In genomic region chr3:46935989-46936620, GRCh38 we compare ENCODE assay signal across 9 cellular contexts. TPM values are rescaled to one million over a fixed set of nuclear protein-coding genes. Genes with fewer than 3 reads are reported as not detected.
DNase-seq lines count a peak whose midpoint lies in the region; ATAC-seq and TF ChIP-seq lines count a peak whose summit lies in the region.
"Had no signal": no experiment of that assay in that cellular context is flagged by ENCODE, and none has a peak within 500 bp of the region (broad histone marks: within the 10 kb centered on the region; RNA-seq: fewer than 3 reads in every experiment).

No MANE protein-coding gene starts in this region.

- ATAC-seq in GM21360 (IDR thresholded peaks at IDR 0.05; ENCODE audit: unreplicated experiment) = no peak

- H3K36me3 Mint-ChIP-seq in CD14-positive monocyte = peaks cover 39 to 58% of the 10 kb centered on the region in 2 donors
- no peaks in the 10 kb centered on the region for H3K36me3 Mint-ChIP-seq in neural crest cell (ENCODE audit: low read depth)

- H3K27me3 Mint-ChIP-seq in CD14-positive monocyte (ENCODE audit: low read depth in 3 of 3) (no peaks in the 10 kb centered on the region), neural crest cell (ENCODE audit: low read depth) (no peaks in the 10 kb centered on the region)

- H3K9me3 Mint-ChIP-seq in CD14-positive monocyte (no peaks in the 10 kb centered on the region), neural crest cell (no peaks in the 10 kb centered on the region)

- peaks cover 97% of the 10 kb centered on the region for H3K4me1 Mint-ChIP-seq in CD14-positive monocyte
- peaks cover 22% of the 10 kb centered on the region for H3K4me1 Mint-ChIP-seq in neural crest cell

- H3K27ac Mint-ChIP-seq in CD14-positive monocyte (peak overlapping the region; percentile 92 to 97 (median 95)), neural crest cell (ENCODE audit: unreplicated experiment) (peak overlapping the region; percentile 91)

- H3K4me3 Mint-ChIP-seq in CD14-positive monocyte (peak overlapping the region; percentile 61 to 73), neural crest cell (no peak overlapping the region)

- peak overlapping the region; percentile 86 to 98 for H3K27ac ChIP-seq in coronary artery

- DNase-seq in CD14-positive monocyte (ENCODE audit: low spot score) = no peak
- peak; percentile 63 to 91 for DNase-seq in NOMO-1 (lab: John Stamatoyannopoulos, UW; ENCODE audit: unreplicated experiment in 2 of 2)
- DNase-seq in coronary artery (ENCODE audit: low spot score) = no peak
- no peak for DNase-seq in neural crest cell (ENCODE audit: low read depth, low spot score)
- no peak for DNase-seq in globus pallidus (ENCODE audit: low spot score)
- no peak for DNase-seq in activated CD4-positive, alpha-beta T cell treated with anti-CD3 and anti-CD28 coated beads, Interleukin-2, amount 50 U/mL, for 1 hour
- no peak for DNase-seq in activated CD4-positive, alpha-beta T cell treated with anti-CD3 and anti-CD28 coated beads for 1 hour
- DNase-seq: activated naive CD4-positive, alpha-beta T cell treated with Interleukin-2 at 50 U/mL for 16 hours had no signal

- no peak overlapping the region for H3K4me3 ChIP-seq in coronary artery

- intact Hi-C loops in CD14-positive monocyte (cut with micrococcal nuclease) = no loop called here

- TF ChIP-seq CTCF in CD14-positive monocyte (IDR thresholded peaks at IDR 0.05) (no peak), coronary artery (IDR thresholded peaks at IDR 0.05) (no peak), neural crest cell (conservative IDR thresholded peaks at IDR 0.05) (no peak)

RNA-seq across cellular contexts. Expression of gene CCDC12, which starts 40.4 kb away (rescaled TPM):
- polyA plus RNA-seq in CD14-positive monocyte = 10 to 100 TPM; 50.1 to 55.8 TPM
- 53.2 and 54.3 TPM in 2 replicates for total RNA-seq in neural crest cell

RNA-seq across cellular contexts. Expression of gene NBEAL2, which starts 43.4 kb away (rescaled TPM):
- 10 to 100 TPM; 10.4 to 17.3 TPM for polyA plus RNA-seq in CD14-positive monocyte
- total RNA-seq in neural crest cell = 24.6 and 25.2 TPM in 2 replicates

RNA-seq across cellular contexts. Expression of gene PTH1R, which starts 58.6 kb away (rescaled TPM):
- polyA plus RNA-seq in CD14-positive monocyte = not detected
- total RNA-seq in neural crest cell = 0.14 and 0.34 TPM in 2 replicates

Comparison
In these comparisons a context has a peak if more than half of its experiments do, and no peak if none do; other contexts are left out.
1. DNase-seq: peak in NOMO-1 (2 of 2); none in CD14-positive monocyte (single experiment), coronary artery (single experiment), neural crest cell (single experiment), globus pallidus (single experiment), activated CD4-positive, alpha-beta T cell treated with anti-CD3 and anti-CD28 coated beads, Interleukin-2, amount 50 U/mL, for 1 hour (single experiment) and activated CD4-positive, alpha-beta T cell treated with anti-CD3 and anti-CD28 coated beads for 1 hour (single experiment).